In genomic region chr12:48119834-48120195, GRCh38 we compare ENCODE assay signal across 8 cellular contexts. TPM values are rescaled to one million over a fixed set of nuclear protein-coding genes. Genes with fewer than 3 reads are reported as not detected.
DNase-seq lines count a peak whose midpoint lies in the region; ATAC-seq and TF ChIP-seq lines count a peak whose summit lies in the region.

No MANE protein-coding gene starts in this region.

- H3K4me1 ChIP-seq in CD8-positive, alpha-beta T cell (ENCODE audit: insufficient read depth, low read length), result peaks cover 7% of the 10 kb centered on the region
- peaks cover 39% of the 10 kb centered on the region for H3K4me1 ChIP-seq in neural progenitor cell

- no peaks in the 10 kb centered on the region for H3K9me3 ChIP-seq in CD8-positive, alpha-beta T cell (ENCODE audit: low read length)
- H3K9me3 ChIP-seq in MG63 (no peaks in the 10 kb centered on the region), neural progenitor cell (ENCODE audit: low read depth) (no peaks in the 10 kb centered on the region)

- H3K4me3 Mint-ChIP-seq in CD8-positive, alpha-beta T cell, result peak overlapping the region; percentile 91
- H3K4me3 Mint-ChIP-seq in effector memory CD8-positive, alpha-beta T cell, result peak overlapping the region; percentile 92 to 97
- peak overlapping the region; percentile 94 for H3K4me3 Mint-ChIP-seq in neural progenitor cell

- no peak for TF ChIP-seq CTCF in CD8-positive, alpha-beta T cell (IDR thresholded peaks at IDR 0.05)
- no peak for TF ChIP-seq CTCF in neural progenitor cell (IDR thresholded peaks at IDR 0.05)

- H3K27me3 Mint-ChIP-seq in CD8-positive, alpha-beta T cell (ENCODE audit: low read depth), result peaks cover 10% of the 10 kb centered on the region
- H3K27me3 Mint-ChIP-seq in effector memory CD8-positive, alpha-beta T cell, result peaks cover 18 to 34% of the 10 kb centered on the region in 2 donors
- H3K27me3 Mint-ChIP-seq in neural progenitor cell (ENCODE audit: insufficient read depth, low read depth), result peaks cover 7% of the 10 kb centered on the region

- peaks cover 20% of the 10 kb centered on the region for H3K4me1 Mint-ChIP-seq in CD8-positive, alpha-beta T cell (ENCODE audit: low read depth)
- peaks cover 13 to 14% of the 10 kb centered on the region in 2 donors for H3K4me1 Mint-ChIP-seq in effector memory CD8-positive, alpha-beta T cell (ENCODE audit: low read depth in 2 of 2)
- peaks cover 38% of the 10 kb centered on the region for H3K4me1 Mint-ChIP-seq in neural progenitor cell

- peaks cover 47% of the 10 kb centered on the region for H3K79me2 ChIP-seq in neural progenitor cell (ENCODE audit: low read depth)

- H4K20me1 ChIP-seq in neural progenitor cell (ENCODE audit: low read depth), result peaks cover 34% of the 10 kb centered on the region

- no peak for DNase-seq in CD8-positive, alpha-beta T cell
- no peak for DNase-seq in MG63
- no peak for DNase-seq in effector memory CD8-positive, alpha-beta T cell
- peak; percentile 32 for DNase-seq in neural progenitor cell (ENCODE audit: low spot score)
- DNase-seq in cerebellar nuclear complex (lab: John Stamatoyannopoulos, UW), result no peak
- no peak for DNase-seq in islet precursor cell

- no peak overlapping the region for H3K27ac ChIP-seq in CD8-positive, alpha-beta T cell (ENCODE audit: low read depth, low read length)
- H3K27ac ChIP-seq in neural progenitor cell, result peak overlapping the region; percentile 70

- H2AFZ ChIP-seq in neural progenitor cell (replicated peaks), result no peak overlapping the region

- H3K36me3 Mint-ChIP-seq in CD8-positive, alpha-beta T cell, result peaks cover 9% of the 10 kb centered on the region
- no peaks in the 10 kb centered on the region for H3K36me3 Mint-ChIP-seq in effector memory CD8-positive, alpha-beta T cell (ENCODE audit: insufficient read depth)
- H3K36me3 Mint-ChIP-seq in neural progenitor cell, result peaks cover 17% of the 10 kb centered on the region

- H3K27me3 ChIP-seq in CD8-positive, alpha-beta T cell (ENCODE audit: insufficient read depth, low read length), result no peaks in the 10 kb centered on the region
- H3K27me3 ChIP-seq in MG63 (0 out of 2 replicates have a peak, but pooled peaks cover 3% of the 10 kb centered on the region), neural progenitor cell (peaks cover 3% of the 10 kb centered on the region)

- no peak for ATAC-seq in CD8-positive, alpha-beta T cell
- no peak for ATAC-seq in effector memory CD8-positive, alpha-beta T cell (replicated peaks)
- no peak for ATAC-seq in HG03108 (IDR thresholded peaks at IDR 0.05; ENCODE audit: unreplicated experiment)
- no peak for ATAC-seq in GM19452 (IDR thresholded peaks at IDR 0.05; ENCODE audit: unreplicated experiment)

- H3K9ac ChIP-seq in neural progenitor cell, result no peak overlapping the region

- POLR2A ChIA-PET in CD8-positive, alpha-beta T cell (lab: Charles Lee), result interaction anchor here (0.6 to 1.3 kb wide), 2 partner anchors 14 to 16 kb away, joined by 3 to 4 read pairs; partner anchors contain the start of gene SENP1

- intact Hi-C loops in CD8-positive, alpha-beta T cell (cut with DNase I, micrococcal nuclease), result loop anchor here in 1 of 2 experiments (2.0 kb wide), 1 partner anchor 19 kb away; no protein-coding TSS in a partner anchor

- peak overlapping the region; percentile 89 for H3K4me2 ChIP-seq in neural progenitor cell

- H3K36me3 ChIP-seq in CD8-positive, alpha-beta T cell (ENCODE audit: insufficient read depth, low read length), result no peaks in the 10 kb centered on the region
- H3K36me3 ChIP-seq in MG63 (peaks cover 10% of the 10 kb centered on the region), neural progenitor cell (peaks cover 7% of the 10 kb centered on the region)

- H3K4me3 ChIP-seq in CD8-positive, alpha-beta T cell (ENCODE audit: low read depth, low read length), result peak overlapping the region; percentile 67
- H3K4me3 ChIP-seq in MG63 (peak overlapping the region; percentile 71), neural progenitor cell (peak overlapping the region; percentile 77)

- H3K27ac Mint-ChIP-seq in CD8-positive, alpha-beta T cell, result no peak overlapping the region
- H3K27ac Mint-ChIP-seq in effector memory CD8-positive, alpha-beta T cell, result no peak overlapping the region
- no peak overlapping the region for H3K27ac Mint-ChIP-seq in neural progenitor cell

- H3F3A ChIP-seq in neural progenitor cell (ENCODE audit: low read depth), result peaks cover 27% of the 10 kb centered on the region

- no peaks in the 10 kb centered on the region for H3K9me3 Mint-ChIP-seq in CD8-positive, alpha-beta T cell
- no peaks in the 10 kb centered on the region for H3K9me3 Mint-ChIP-seq in effector memory CD8-positive, alpha-beta T cell
- H3K9me3 Mint-ChIP-seq in neural progenitor cell, result no peaks in the 10 kb centered on the region

- CTCF ChIA-PET in CD8-positive, alpha-beta T cell (lab: Charles Lee), result interaction anchor here (1.4 kb wide), 1 partner anchor 11 kb away, joined by 4 read pairs; no protein-coding TSS in a partner anchor

RNA-seq across cellular contexts. Expression of gene PFKM, which starts 0.7 kb away (rescaled TPM):
- total RNA-seq in CD8-positive, alpha-beta T cell, result 1 to 10 TPM; 6.0 to 6.9 TPM
- 38.2 and 64.7 TPM in 2 replicates for total RNA-seq in MG63 (2014; rRNA removed; shearing (Covaris generic); ENCODE audit: low replicate concordance)
- total RNA-seq in neural progenitor cell (ENCODE audit: low replicate concordance), result 128 and 161 TPM in 2 replicates

RNA-seq across cellular contexts. Expression of gene SENP1, which starts 13.9 kb away (rescaled TPM):
- 10 to 100 TPM; 24.4 to 24.6 TPM for total RNA-seq in CD8-positive, alpha-beta T cell
- 15.6 and 16.3 TPM in 2 replicates for total RNA-seq in MG63 (2014; rRNA removed; shearing (Covaris generic); ENCODE audit: low replicate concordance)
- 37.6 and 89.9 TPM in 2 replicates for total RNA-seq in neural progenitor cell (ENCODE audit: low replicate concordance)

RNA-seq across cellular contexts. Expression of gene ASB8, which starts 37.5 kb away (rescaled TPM):
- 10 to 100 TPM; 54.7 to 55.6 TPM for total RNA-seq in CD8-positive, alpha-beta T cell
- 31.3 and 79.9 TPM in 2 replicates for total RNA-seq in MG63 (2014; rRNA removed; shearing (Covaris generic); ENCODE audit: low replicate concordance)
- total RNA-seq in neural progenitor cell (ENCODE audit: low replicate concordance), result 4.2 and 5.9 TPM in 2 replicates
